14 cellular contexts compared by ENCODE assay signal in genomic region chr4:156512622-156513021, GRCh38.
A peak's percentile ranks its signal among the peaks of the same experiment; 100 is the strongest.
DNase-seq lines count a peak whose midpoint lies in the region; ATAC-seq and TF ChIP-seq lines count a peak whose summit lies in the region.
"Had no signal": no experiment of that assay in that cellular context is flagged by ENCODE, and none has a peak within 500 bp of the region (broad histone marks: within the 10 kb centered on the region; RNA-seq: fewer than 3 reads in every experiment).

No MANE protein-coding gene starts in this region.

- no peaks in the 10 kb centered on the region for H3K79me2 ChIP-seq in osteoblast (ENCODE audit: insufficient read depth, low read length)

- ATAC-seq in lower lobe of right lung, result no peak

- H3K4me1 ChIP-seq in osteoblast (ENCODE audit: insufficient read depth, low read length), result no peaks in the 10 kb centered on the region
- H3K4me1 ChIP-seq in lower lobe of right lung, result no peaks in the 10 kb centered on the region
- H3K4me1 ChIP-seq: left ventricle myocardium inferior had no signal

- H4K20me1 ChIP-seq in osteoblast (ENCODE audit: insufficient read depth, low read length), result no peaks in the 10 kb centered on the region

- H3K27me3 ChIP-seq in osteoblast (ENCODE audit: insufficient read depth, low read length) (no peaks in the 10 kb centered on the region), lower lobe of right lung (ENCODE audit: low read depth) (no peaks in the 10 kb centered on the region)

- TF ChIP-seq CTCF in choroid plexus epithelial cell (conservative IDR thresholded peaks at IDR 0.05; ENCODE audit: low read depth, low read length), result no peak
- TF ChIP-seq CTCF in osteoblast (IDR thresholded peaks at IDR 0.05; ENCODE audit: extremely low read depth, low read depth, low read length), result no peak
- no peak for TF ChIP-seq CTCF in lower lobe of right lung (IDR thresholded peaks at IDR 0.05)

- DNase-seq in DMS53 (lab: John Stamatoyannopoulos, UW) (peak; percentile 14), DMS53 treated with DMSO at 0.1 percent for 48 hours (lab: John Stamatoyannopoulos, UW; ENCODE audit: unreplicated experiment) (no peak), NCI-H446 treated with DMSO at 0.1 percent for 48 hours (lab: John Stamatoyannopoulos, UW) (peak; percentile 29), choroid plexus epithelial cell (ENCODE audit: low read depth) (peak; percentile 80), osteoblast (ENCODE audit: insufficient read length, low spot score, missing footprints) (no peak), lower lobe of right lung (no peak)
- DNase-seq in effector CD4-positive, alpha-beta T cell, result no peak
- DNase-seq in stimulated activated CD4-positive, alpha-beta T cell treated with anti-CD3 and anti-CD28 coated beads, Interleukin-15, amount 100 ng/mL, for 24 hours, result no peak
- DNase-seq: activated CD4-positive, alpha-beta T cell treated with anti-CD3 and anti-CD28 coated beads, Interleukin-2, amount 10 ng/mL, durations not matched to agents 7 days and 5 days; DMS79 treated with DMSO at 0.1 percent for 48 hours; left ventricle myocardium inferior; NCI-H146; NCI-H524 treated with DMSO at 0.1 percent for 48 hours; retina had no signal

- H3K36me3 ChIP-seq in osteoblast (ENCODE audit: insufficient read depth, low read length), result no peaks in the 10 kb centered on the region
- no peaks in the 10 kb centered on the region for H3K36me3 ChIP-seq in lower lobe of right lung
- H3K36me3 ChIP-seq: left ventricle myocardium inferior had no signal

- no peaks in the 10 kb centered on the region for H3K9me3 ChIP-seq in osteoblast (ENCODE audit: low read depth, low read length)
- H3K9me3 ChIP-seq in lower lobe of right lung, result no peaks in the 10 kb centered on the region

- no peak overlapping the region for H3K4me3 ChIP-seq in choroid plexus epithelial cell (ENCODE audit: low read depth, low read length)
- no peak overlapping the region for H3K4me3 ChIP-seq in osteoblast (ENCODE audit: insufficient read depth, low read length)
- H3K4me3 ChIP-seq in lower lobe of right lung, result no peak overlapping the region
- H3K4me3 ChIP-seq: left ventricle myocardium inferior had no signal

- no peak overlapping the region for H3K27ac ChIP-seq in osteoblast (ENCODE audit: low read depth, low read length)
- H3K27ac ChIP-seq in lower lobe of right lung, result no peak overlapping the region
- H3K27ac ChIP-seq: left ventricle myocardium inferior had no signal

- peak overlapping the region; percentile 11 for H3K4me2 ChIP-seq in osteoblast (ENCODE audit: insufficient read depth, low read length)

- H2AFZ ChIP-seq in osteoblast (ENCODE audit: low read length), result peak overlapping the region; percentile 22

- intact Hi-C loops in lower lobe of right lung (cut with DNase I), result no loop called here

Comparison
In these comparisons a context has a peak if more than half of its experiments do, and no peak if none do; other contexts are left out.
1. DNase-seq: peak in DMS53 (single experiment), NCI-H446 treated with DMSO at 0.1 percent for 48 hours (single experiment) and choroid plexus epithelial cell (single experiment); none in DMS53 treated with DMSO at 0.1 percent for 48 hours (single experiment), osteoblast (single experiment), effector CD4-positive, alpha-beta T cell (single experiment), stimulated activated CD4-positive, alpha-beta T cell treated with anti-CD3 and anti-CD28 coated beads, Interleukin-15, amount 100 ng/mL, for 24 hours (single experiment) and lower lobe of right lung (single experiment).